In the genomic region with DNA sequence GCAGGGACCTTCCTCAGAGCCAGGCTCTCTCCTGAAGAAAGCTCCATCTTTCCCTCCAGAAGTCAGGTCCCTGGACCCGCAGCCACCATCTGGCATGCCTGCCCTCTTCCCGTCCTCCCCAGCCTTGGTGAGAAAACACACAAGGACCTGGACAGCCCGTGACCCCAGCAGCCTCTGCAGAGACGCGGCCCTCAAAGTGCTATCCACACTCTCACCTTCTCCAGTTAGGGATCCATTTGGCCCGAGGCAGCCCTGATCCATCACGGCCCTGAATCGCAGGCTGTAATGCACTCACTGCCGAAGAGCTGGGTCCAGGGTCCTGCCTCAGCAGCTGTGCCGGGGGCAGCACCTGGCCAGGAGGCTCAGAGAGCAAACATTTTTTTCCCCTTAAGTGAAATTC, we compare ENCODE assay signal across 27 cellular contexts.
"Had no signal": no experiment of that assay in that cellular context is flagged by ENCODE, and none has a peak within 500 bp of the region (broad histone marks: within the 10 kb centered on the region; RNA-seq: fewer than 3 reads in every experiment).

No MANE protein-coding gene starts in this region.

- H3K4me3 ChIP-seq: coronary artery, esophagus squamous epithelium, left lung, pancreas, smooth muscle cell, suprapubic skin, transverse colon, upper lobe of right lung, uterus had no signal

- H3K36me3 Mint-ChIP-seq: naive thymus-derived CD4-positive, alpha-beta T cell had no signal

- H3K4me1 ChIP-seq: left lung, transverse colon, upper lobe of right lung, uterus had no signal

- ATAC-seq: left cardiac atrium; left lung; naive thymus-derived CD4-positive, alpha-beta T cell; pancreas; sciatic nerve; stimulated activated naive CD8-positive, alpha-beta T cell treated with anti-CD3 and anti-CD28 coated beads, Interleukin-15, amount 100 ng/mL, for 72 hours; upper lobe of right lung had no signal

- DNase-seq: dermis blood vessel endothelial cell; effector memory CD4-positive, alpha-beta T cell; esophagus squamous epithelium; foreskin melanocyte; head of caudate nucleus; left cardiac atrium; mammary epithelial cell; mesendoderm; midbrain; naive thymus-derived CD4-positive, alpha-beta T cell; stimulated activated CD4-positive, alpha-beta T cell treated with anti-CD3 and anti-CD28 coated beads, Interleukin-12 subunit alpha, Interleukin-12 subunit beta, amount 100 ng/mL, for 4 hours; stimulated activated CD4-positive, alpha-beta T cell treated with anti-CD3 and anti-CD28 coated beads, Interleukin-1b, Interleukin-23, amount 100 ng/mL, for 48 hours; stimulated activated CD4-positive, alpha-beta T cell treated with anti-CD3 and anti-CD28 coated beads, Interleukin-4, amount 100 ng/mL, for 1 hour; stimulated activated CD8-positive, alpha-beta memory T cell treated with anti-CD3 and anti-CD28 coated beads, Interleukin-4, amount 100 ng/mL, for 48 hours; stimulated activated naive CD4-positive, alpha-beta T cell; stimulated activated naive CD8-positive, alpha-beta T cell treated with anti-CD3 and anti-CD28 coated beads, Interleukin-15, amount 100 ng/mL, for 72 hours; transverse colon; upper lobe of right lung; uterus had no signal

- H3K9me3 ChIP-seq: esophagus squamous epithelium, left lung, neutrophil, pancreas, suprapubic skin, transverse colon, upper lobe of right lung, uterus had no signal

- H3K4me2 ChIP-seq: smooth muscle cell had no signal

- H3K27me3 ChIP-seq: pancreas, uterus had no signal

- H3K27ac ChIP-seq: coronary artery, esophagus squamous epithelium, left lung, neutrophil, pancreas, suprapubic skin, transverse colon, upper lobe of right lung, uterus had no signal

- H3K4me1 Mint-ChIP-seq: stimulated activated naive CD8-positive, alpha-beta T cell treated with anti-CD3 and anti-CD28 coated beads, Interleukin-15, amount 100 ng/mL, for 72 hours had no signal

- H3K4me3 Mint-ChIP-seq: naive thymus-derived CD4-positive, alpha-beta T cell; nephron; stimulated activated naive CD8-positive, alpha-beta T cell treated with anti-CD3 and anti-CD28 coated beads, Interleukin-15, amount 100 ng/mL, for 72 hours had no signal

- H3K27ac Mint-ChIP-seq: naive thymus-derived CD4-positive, alpha-beta T cell; nephron had no signal

- H3K36me3 ChIP-seq: esophagus squamous epithelium, left lung, neutrophil, pancreas, suprapubic skin, transverse colon, upper lobe of right lung, uterus had no signal

- H3K9me3 Mint-ChIP-seq: nephron; stimulated activated naive CD8-positive, alpha-beta T cell treated with anti-CD3 and anti-CD28 coated beads, Interleukin-15, amount 100 ng/mL, for 72 hours had no signal
